1 cellular context compared by ENCODE assay signal in the genomic region with DNA sequence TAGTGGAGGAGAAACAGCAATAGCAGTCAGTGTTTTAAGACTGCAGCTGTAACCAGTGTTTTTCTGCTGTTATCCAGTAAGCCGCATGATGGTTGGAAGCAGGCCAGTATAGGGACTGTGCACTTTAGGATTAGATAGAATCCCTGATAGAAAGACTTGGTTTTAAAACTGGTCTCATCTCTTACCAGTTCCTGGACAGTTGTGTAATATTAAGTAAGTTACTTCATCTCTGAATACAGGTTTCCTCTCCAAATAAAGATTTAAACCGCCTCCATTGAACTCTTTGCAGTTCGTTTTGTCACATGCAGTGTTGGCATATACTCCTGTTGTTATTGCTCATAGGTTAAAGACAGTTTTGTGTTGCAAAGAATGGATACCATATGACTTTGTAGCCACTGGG.
A peak's percentile ranks its signal among the peaks of the same experiment; 100 is the strongest.
TF ChIP-seq lines count a peak whose summit lies in the region.

No MANE protein-coding gene starts in this region.

TF ChIP-seq in K562, 482 proteins besides CTCF, POLR2A, EP300 and RAD21 (continues in another document):
- TF ChIP-seq CLOCK (CRISPR knock-in tag; IDR thresholded peaks at IDR 0.05; ENCODE audit: borderline replicate concordance) (no peak), ASH1L (IDR thresholded peaks at IDR 0.05; ENCODE audit: borderline replicate concordance, low read depth, partially characterized antibody) (no peak), NR2C2 (CRISPR knock-in tag; IDR thresholded peaks at IDR 0.05) (no peak), NR2C2 (tag; IDR thresholded peaks at IDR 0.05) (no peak), NCOR1 (IDR thresholded peaks at IDR 0.05) (peak; percentile 50), KLF10 (CRISPR knock-in tag; IDR thresholded peaks at IDR 0.05) (no peak), ZNF263 (CRISPR knock-in tag; IDR thresholded peaks at IDR 0.05; ENCODE audit: borderline replicate concordance) (no peak), ZNF12 (CRISPR knock-in tag; IDR thresholded peaks at IDR 0.05) (no peak), ZNF449 (CRISPR knock-in tag; IDR thresholded peaks at IDR 0.05) (no peak), CREBBP (IDR thresholded peaks at IDR 0.05; ENCODE audit: low read depth, low read length) (no peak), IRF2 (CRISPR knock-in tag; IDR thresholded peaks at IDR 0.05) (no peak), ZBTB7A (IDR thresholded peaks at IDR 0.05; ENCODE audit: borderline replicate concordance, control insufficient read depth, low read depth, low read length) (no peak), ETS2 (tag; IDR thresholded peaks at IDR 0.05; ENCODE audit: borderline replicate concordance, poor library complexity, severe bottlenecking) (no peak), KAT8 (IDR thresholded peaks at IDR 0.05; ENCODE audit: low read depth) (no peak), E2F8 (IDR thresholded peaks at IDR 0.05; ENCODE audit: low read depth, partially characterized antibody) (no peak), MAFG (tag; conservative IDR thresholded peaks at IDR 0.05) (no peak), MXI1 (IDR thresholded peaks at IDR 0.05; ENCODE audit: low read depth, low read length) (no peak), HNRNPL (IDR thresholded peaks at IDR 0.05; ENCODE audit: low read depth, low read length) (no peak), JUND (IDR thresholded peaks at IDR 0.05; ENCODE audit: borderline replicate concordance, low read depth, low read length) (0 out of 2 replicates have a peak, but pooled peaks have one; percentile 19), JUND (tag; IDR thresholded peaks at IDR 0.05; ENCODE audit: borderline replicate concordance, low read depth, low read length) (no peak; the same call in 2 of the 3 replicates), ZNF146 (CRISPR knock-in tag; IDR thresholded peaks at IDR 0.05; ENCODE audit: unreplicated experiment) (no peak), HES1 (IDR thresholded peaks at IDR 0.05; ENCODE audit: low read depth) (no peak), FOXK2 (conservative IDR thresholded peaks at IDR 0.05 in 1 of 2, IDR thresholded peaks at IDR 0.05 in 1 of 2; ENCODE audit: low read depth in 2 of 2) (peak in 1 of 2 experiments; percentile 42; a peak in 1 of 4 replicates), KAT2B (IDR thresholded peaks at IDR 0.05; ENCODE audit: low read depth, low read length) (no peak), RCOR1 (IDR thresholded peaks at IDR 0.05; ENCODE audit: borderline replicate concordance in 1 of 2, low read depth in 2 of 2, low read length in 2 of 2) (peak; percentile 39 to 93; a peak in 2 of 4 replicates), PRMT5 (CRISPR knock-in tag; IDR thresholded peaks at IDR 0.05) (no peak), ZNF143 (CRISPR knock-in tag; IDR thresholded peaks at IDR 0.05) (no peak), SMARCE1 (IDR thresholded peaks at IDR 0.05) (peak; percentile 48; the same call in 1 of the 2 replicates), HDAC2 (IDR thresholded peaks at IDR 0.05) (0 out of 2 replicates have a peak, but pooled peaks have one; percentile 20), FOXM1 (IDR thresholded peaks at IDR 0.05; ENCODE audit: low read depth) (0 out of 2 replicates have a peak, but pooled peaks have one; percentile 32), FOXM1 (CRISPR knock-in tag; IDR thresholded peaks at IDR 0.05; ENCODE audit: low read depth) (no peak), SMAD4 (CRISPR knock-in tag; conservative IDR thresholded peaks at IDR 0.05) (no peak), CTBP1 (IDR thresholded peaks at IDR 0.05; ENCODE audit: borderline replicate concordance) (peak; percentile 66; the same call in 1 of the 2 replicates), RREB1 (CRISPR knock-in tag; IDR thresholded peaks at IDR 0.05) (no peak), NCOA6 (IDR thresholded peaks at IDR 0.05) (no peak), ZNF668 (CRISPR knock-in tag; IDR thresholded peaks at IDR 0.05) (no peak), ZNF766 (CRISPR knock-in tag; conservative IDR thresholded peaks at IDR 0.05) (no peak), MXD1 (CRISPR knock-in tag; IDR thresholded peaks at IDR 0.05; ENCODE audit: borderline replicate concordance, poor library complexity, severe bottlenecking) (no peak), POU5F1 (IDR thresholded peaks at IDR 0.05; ENCODE audit: borderline replicate concordance, low read depth, low read length, partially characterized antibody) (no peak)
- TF ChIP-seq, protein P1, sequence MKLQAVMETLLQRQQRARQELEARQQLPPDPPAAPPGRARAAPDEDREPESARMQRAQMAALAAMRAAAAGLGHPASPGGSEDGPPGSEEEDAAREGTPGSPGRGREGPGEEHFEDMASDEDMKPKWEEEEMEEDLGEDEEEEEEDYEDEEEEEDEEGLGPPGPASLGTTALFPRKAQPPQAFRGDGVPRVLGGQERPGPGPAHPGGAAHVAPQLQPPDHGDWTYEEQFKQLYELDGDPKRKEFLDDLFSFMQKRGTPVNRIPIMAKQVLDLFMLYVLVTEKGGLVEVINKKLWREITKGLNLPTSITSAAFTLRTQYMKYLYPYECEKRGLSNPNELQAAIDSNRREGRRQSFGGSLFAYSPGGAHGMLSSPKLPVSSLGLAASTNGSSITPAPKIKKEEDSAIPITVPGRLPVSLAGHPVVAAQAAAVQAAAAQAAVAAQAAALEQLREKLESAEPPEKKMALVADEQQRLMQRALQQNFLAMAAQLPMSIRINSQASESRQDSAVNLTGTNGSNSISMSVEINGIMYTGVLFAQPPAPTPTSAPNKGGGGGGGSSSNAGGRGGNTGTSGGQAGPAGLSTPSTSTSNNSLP (IDR thresholded peaks at IDR 0.05; ENCODE audit: borderline replicate concordance, low read depth, low read length), result 0 out of 2 replicates have a peak, but pooled peaks have one; percentile 22
- TF ChIP-seq, protein P2, sequence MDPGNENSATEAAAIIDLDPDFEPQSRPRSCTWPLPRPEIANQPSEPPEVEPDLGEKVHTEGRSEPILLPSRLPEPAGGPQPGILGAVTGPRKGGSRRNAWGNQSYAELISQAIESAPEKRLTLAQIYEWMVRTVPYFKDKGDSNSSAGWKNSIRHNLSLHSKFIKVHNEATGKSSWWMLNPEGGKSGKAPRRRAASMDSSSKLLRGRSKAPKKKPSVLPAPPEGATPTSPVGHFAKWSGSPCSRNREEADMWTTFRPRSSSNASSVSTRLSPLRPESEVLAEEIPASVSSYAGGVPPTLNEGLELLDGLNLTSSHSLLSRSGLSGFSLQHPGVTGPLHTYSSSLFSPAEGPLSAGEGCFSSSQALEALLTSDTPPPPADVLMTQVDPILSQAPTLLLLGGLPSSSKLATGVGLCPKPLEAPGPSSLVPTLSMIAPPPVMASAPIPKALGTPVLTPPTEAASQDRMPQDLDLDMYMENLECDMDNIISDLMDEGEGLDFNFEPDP (CRISPR knock-in tag; IDR thresholded peaks at IDR 0.05), result no peak
- TF ChIP-seq, protein P3, sequence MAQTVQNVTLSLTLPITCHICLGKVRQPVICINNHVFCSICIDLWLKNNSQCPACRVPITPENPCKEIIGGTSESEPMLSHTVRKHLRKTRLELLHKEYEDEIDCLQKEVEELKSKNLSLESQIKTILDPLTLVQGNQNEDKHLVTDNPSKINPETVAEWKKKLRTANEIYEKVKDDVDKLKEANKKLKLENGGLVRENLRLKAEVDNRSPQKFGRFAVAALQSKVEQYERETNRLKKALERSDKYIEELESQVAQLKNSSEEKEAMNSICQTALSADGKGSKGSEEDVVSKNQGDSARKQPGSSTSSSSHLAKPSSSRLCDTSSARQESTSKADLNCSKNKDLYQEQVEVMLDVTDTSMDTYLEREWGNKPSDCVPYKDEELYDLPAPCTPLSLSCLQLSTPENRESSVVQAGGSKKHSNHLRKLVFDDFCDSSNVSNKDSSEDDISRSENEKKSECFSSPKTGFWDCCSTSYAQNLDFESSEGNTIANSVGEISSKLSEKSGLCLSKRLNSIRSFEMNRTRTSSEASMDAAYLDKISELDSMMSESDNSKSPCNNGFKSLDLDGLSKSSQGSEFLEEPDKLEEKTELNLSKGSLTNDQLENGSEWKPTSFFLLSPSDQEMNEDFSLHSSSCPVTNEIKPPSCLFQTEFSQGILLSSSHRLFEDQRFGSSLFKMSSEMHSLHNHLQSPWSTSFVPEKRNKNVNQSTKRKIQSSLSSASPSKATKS (CRISPR knock-in tag; IDR thresholded peaks at IDR 0.05), result no peak
